ENCODE assay signal across 1 cellular context in genomic region chr19:17346109-17346671, GRCh38.
TF ChIP-seq lines count a peak whose summit lies in the region.

No MANE protein-coding gene starts in this region.

TF ChIP-seq in HEK293, 187 proteins besides CTCF, POLR2A, EP300 and RAD21 (continued from another document and continues in another):
- TF ChIP-seq GLIS1 (tag by site-specific recombination; IDR thresholded peaks at IDR 0.05) (0 out of 2 replicates have a peak, but pooled peaks have one; percentile 8), ZNF18 (tag by site-specific recombination; IDR thresholded peaks at IDR 0.05) (no peak), ZNF184 (tag by site-specific recombination; IDR thresholded peaks at IDR 0.05) (no peak), ZNF311 (tag by site-specific recombination; IDR thresholded peaks at IDR 0.05; ENCODE audit: borderline replicate concordance) (no peak), HOXA7 (CRISPR knock-in tag; IDR thresholded peaks at IDR 0.05; ENCODE audit: borderline replicate concordance) (no peak), ZNF521 (tag by site-specific recombination; IDR thresholded peaks at IDR 0.05) (no peak), ZNF26 (tag by site-specific recombination; IDR thresholded peaks at IDR 0.05) (no peak), ZNF558 (tag by site-specific recombination; IDR thresholded peaks at IDR 0.05) (no peak), ZNF664 (tag by site-specific recombination; IDR thresholded peaks at IDR 0.05) (no peak), ZFP37 (tag by site-specific recombination; IDR thresholded peaks at IDR 0.05) (no peak), ZNF473 (tag by site-specific recombination; IDR thresholded peaks at IDR 0.05) (no peak), PRDM4 (tag by site-specific recombination; IDR thresholded peaks at IDR 0.05) (0 out of 2 replicates have a peak, but pooled peaks have one; percentile 19), ZNF510 (tag by site-specific recombination; IDR thresholded peaks at IDR 0.05; ENCODE audit: insufficient replicate concordance) (no peak), ZBTB26 (tag by site-specific recombination; optimal IDR thresholded peaks at IDR 0.05) (no peak), REST (tag by site-specific recombination; IDR thresholded peaks at IDR 0.05) (no peak), TSHZ1 (tag by site-specific recombination; IDR thresholded peaks at IDR 0.05; ENCODE audit: borderline replicate concordance) (no peak), ZNF112 (tag by site-specific recombination; IDR thresholded peaks at IDR 0.05) (no peak), ZNF555 (tag by site-specific recombination; conservative IDR thresholded peaks at IDR 0.05) (no peak), ZFP3 (tag by site-specific recombination; IDR thresholded peaks at IDR 0.05; ENCODE audit: low read depth) (no peak), SALL2 (tag by site-specific recombination; IDR thresholded peaks at IDR 0.05; ENCODE audit: borderline replicate concordance) (no peak), ZNF335 (tag by site-specific recombination; conservative IDR thresholded peaks at IDR 0.05) (no peak; the same call in 1 of the 2 replicates), GLI2 (tag by site-specific recombination; IDR thresholded peaks at IDR 0.05; ENCODE audit: borderline replicate concordance, low read depth) (no peak), ZNF561 (tag by site-specific recombination; IDR thresholded peaks at IDR 0.05; ENCODE audit: borderline replicate concordance) (no peak), HOXC10 (CRISPR knock-in tag; IDR thresholded peaks at IDR 0.05) (no peak), MYNN (tag by site-specific recombination; IDR thresholded peaks at IDR 0.05; ENCODE audit: borderline replicate concordance) (no peak), KLF9 (tag by site-specific recombination; IDR thresholded peaks at IDR 0.05; ENCODE audit: low read depth) (peak; percentile 54), PRDM2 (tag by site-specific recombination; IDR thresholded peaks at IDR 0.05; ENCODE audit: borderline replicate concordance) (no peak), ZNF391 (tag by site-specific recombination; IDR thresholded peaks at IDR 0.05; ENCODE audit: borderline replicate concordance, low read depth) (no peak), ZNF10 (tag by site-specific recombination; IDR thresholded peaks at IDR 0.05) (no peak), GLI4 (tag by site-specific recombination; IDR thresholded peaks at IDR 0.05) (no peak), ZNF660 (tag by site-specific recombination; IDR thresholded peaks at IDR 0.05) (no peak), ZNF366 (tag by site-specific recombination; conservative IDR thresholded peaks at IDR 0.05) (peak; percentile 78)
